ENCODE assay signal across 8 cellular contexts in the genomic region with DNA sequence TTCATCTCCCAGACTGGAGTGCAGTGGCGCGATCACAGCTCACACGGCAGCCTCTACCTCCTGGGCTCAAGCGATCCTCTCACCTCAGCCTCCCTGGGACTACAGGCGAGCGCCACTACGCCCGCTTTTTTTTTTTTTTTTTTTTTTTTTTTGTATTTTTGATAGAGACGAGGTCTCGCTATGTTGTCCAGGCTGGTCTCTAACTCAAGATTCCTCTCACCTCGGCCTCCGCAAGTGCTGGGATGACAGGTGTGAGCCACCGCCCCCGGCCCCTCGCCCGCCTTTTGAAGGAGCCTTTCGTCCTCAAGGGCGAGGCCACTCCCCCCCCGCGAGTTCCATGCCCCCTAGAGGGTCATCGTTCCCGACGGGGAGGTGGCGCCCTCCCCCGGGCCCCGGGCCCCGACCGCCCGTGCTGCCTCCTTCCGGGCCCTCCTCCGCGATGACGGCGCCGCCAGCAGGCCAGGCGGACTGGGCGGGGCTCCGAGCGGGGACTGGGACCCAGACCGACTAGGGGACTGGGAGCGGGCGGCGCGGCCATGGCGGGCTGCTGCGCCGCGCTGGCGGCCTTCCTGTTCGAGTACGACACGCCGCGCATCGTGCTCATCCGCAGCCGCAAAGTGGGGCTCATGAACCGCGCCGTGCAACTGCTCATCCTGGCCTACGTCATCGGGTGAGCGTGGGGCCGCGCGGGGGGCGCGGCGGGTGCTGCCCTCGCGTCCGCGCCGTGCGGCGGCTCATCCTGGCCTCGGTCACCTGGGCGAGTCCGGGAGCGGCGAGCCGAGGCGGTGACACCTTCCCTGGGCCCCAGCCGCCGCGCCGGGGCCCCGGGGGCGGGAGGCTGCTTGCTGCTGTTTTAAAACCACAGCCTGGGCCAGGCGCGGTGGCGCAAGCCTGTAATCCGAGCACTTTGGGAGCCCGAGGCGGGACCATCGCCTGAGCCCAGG. TPM values are rescaled to one million over a fixed set of nuclear protein-coding genes. Genes with fewer than 3 reads are reported as not detected.
DNase-seq lines count a peak whose midpoint lies in the region; ATAC-seq and TF ChIP-seq lines count a peak whose summit lies in the region.

A gene with protein sequence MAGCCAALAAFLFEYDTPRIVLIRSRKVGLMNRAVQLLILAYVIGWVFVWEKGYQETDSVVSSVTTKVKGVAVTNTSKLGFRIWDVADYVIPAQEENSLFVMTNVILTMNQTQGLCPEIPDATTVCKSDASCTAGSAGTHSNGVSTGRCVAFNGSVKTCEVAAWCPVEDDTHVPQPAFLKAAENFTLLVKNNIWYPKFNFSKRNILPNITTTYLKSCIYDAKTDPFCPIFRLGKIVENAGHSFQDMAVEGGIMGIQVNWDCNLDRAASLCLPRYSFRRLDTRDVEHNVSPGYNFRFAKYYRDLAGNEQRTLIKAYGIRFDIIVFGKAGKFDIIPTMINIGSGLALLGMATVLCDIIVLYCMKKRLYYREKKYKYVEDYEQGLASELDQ (plus strand): TSS at position 501 of the 944 bp plus-strand sequence. CDS start 36 bp downstream, at position 537.

- no peaks in the 10 kb centered on the region for H3K9me3 ChIP-seq in gastroesophageal sphincter

- peak in 2 of 4 experiments; percentile 2 to 55 for TF ChIP-seq CTCF in gastroesophageal sphincter (IDR thresholded peaks at IDR 0.05)

- H3K27ac ChIP-seq in gastroesophageal sphincter: peak within 1 kb of the TSS; percentile 60 to 92 (median 89)
- peak within 1 kb of the TSS; percentile 84 for H3K27ac ChIP-seq in temporal lobe (ENCODE audit: low read depth, low read length)

- H3K36me3 ChIP-seq in gastroesophageal sphincter: peaks cover 0 to 11% of the 10 kb centered on the region in 2 donors

- no peak for TF ChIP-seq EP300 in gastroesophageal sphincter (IDR thresholded peaks at IDR 0.05)

- H3K27me3 ChIP-seq in gastroesophageal sphincter: no peaks in the 10 kb centered on the region

- ATAC-seq in gastroesophageal sphincter: peak; percentile 89

- TF ChIP-seq POLR2A in gastroesophageal sphincter (IDR thresholded peaks at IDR 0.05): peak; percentile 91 to 92

- WGBS in gastroesophageal sphincter (ENCODE audit: low coverage in 1 of 2), 2 donors: 76% methylated on average over 7 of the region's 96 CpGs; no CpG with 5 or more reads in 1 of the 2 donors

- H3K4me1 ChIP-seq in gastroesophageal sphincter: peaks cover 0 to 25% (median 0%) of the 10 kb centered on the region in 3 donors

- H3K4me3 ChIP-seq in gastroesophageal sphincter: peak within 1 kb of the TSS; percentile 53 to 87

- peak; percentile 82 for DNase-seq in GDM1 (lab: John Stamatoyannopoulos, UW)
- DNase-seq in H4 (ENCODE audit: low spot score): peak; percentile 58
- peak; percentile 89 for DNase-seq in LoVo (ENCODE audit: low spot score)
- DNase-seq in SIG-M5 treated with dmso at 0.1 percent for 504 hours (lab: John Stamatoyannopoulos, UW; ENCODE audit: unreplicated experiment): peak; percentile 72
- peak; percentile 48 to 83 (median 62) for DNase-seq in activated naive CD4-positive, alpha-beta T cell (lab: John Stamatoyannopoulos, UW)
- peak; percentile 71 for DNase-seq in occipital lobe (lab: John Stamatoyannopoulos, UW)

RNA-seq across cellular contexts. Expression of the gene that starts here (rescaled TPM):
- 52.3 and 61.7 TPM in 2 replicates for total RNA-seq in H4 (2014; rRNA removed; shearing (Covaris generic))
- 10 to 100 TPM; 15.1 to 32.8 (median 31.0) TPM for total RNA-seq in gastroesophageal sphincter
- 6.6 TPM for total RNA-seq in occipital lobe
- 3.7 TPM for total RNA-seq in temporal lobe

Comparison
In these comparisons a context has a peak if more than half of its experiments do, and no peak if none do; other contexts are left out.
1. Peak in every context shown above with its lines: DNase-seq, ATAC-seq, H3K4me3 ChIP-seq and H3K27ac ChIP-seq.